ENCODE assay signal across 5 cellular contexts in genomic region chr15:30164297-30164696, GRCh38. TPM values are rescaled to one million over a fixed set of nuclear protein-coding genes. Genes with fewer than 3 reads are reported as not detected.
"Had no signal": no experiment of that assay in that cellular context is flagged by ENCODE, and none has a peak within 500 bp of the region (broad histone marks: within the 10 kb centered on the region; RNA-seq: fewer than 3 reads in every experiment).

No MANE protein-coding gene starts in this region.

RNA-seq across cellular contexts. Expression of gene GOLGA8T, which starts 29.4 kb away (rescaled TPM):
- total RNA-seq: activated T-helper 1 cell treated with anti-CD3 and anti-CD28 coated beads, Interleukin-12 subunit alpha, Interleukin-12 subunit beta, Interleukin-2, Interleukin-4 antibody, amounts not matched to agents 30 ng/mL and 10 ng/mL and 1 ng/mL, durations not matched to agents 14 hours and 24 hours and 36 hours; IMR-90; OCI-LY7; PC-9; Right ventricle myocardium superior had no signal
- polyA plus RNA-seq: IMR-90 had no signal
